20 cellular contexts compared by ENCODE assay signal in the genomic region with DNA sequence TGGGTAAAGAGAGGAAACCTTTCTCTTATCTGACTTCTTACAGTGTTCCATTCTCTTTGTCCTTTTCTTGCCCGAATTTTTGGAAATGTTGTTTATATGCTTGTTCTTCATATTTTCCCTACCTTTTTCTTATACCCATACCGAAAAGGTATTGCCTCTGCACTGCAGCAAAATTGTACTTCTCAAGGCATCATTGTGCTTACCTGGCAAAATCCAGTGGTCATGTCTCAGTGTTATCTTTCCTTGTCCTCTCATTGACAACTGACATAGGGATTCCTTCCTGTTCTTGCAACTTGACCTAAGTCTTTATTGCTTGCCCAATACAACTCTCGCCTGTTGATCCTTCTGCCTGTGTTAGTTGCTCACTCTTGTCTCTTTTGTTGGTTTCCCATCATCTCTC.
DNase-seq lines count a peak whose midpoint lies in the region; ATAC-seq, FAIRE-seq and TF ChIP-seq lines count a peak whose summit lies in the region.
"Had no signal": no experiment of that assay in that cellular context is flagged by ENCODE, and none has a peak within 500 bp of the region (broad histone marks: within the 10 kb centered on the region; RNA-seq: fewer than 3 reads in every experiment).

No MANE protein-coding gene starts in this region.

- H4K91ac ChIP-seq in IMR-90 (ENCODE audit: insufficient read depth, low read depth, low read length) = no peak overlapping the region

- TF ChIP-seq EP300 in HepG2 (IDR thresholded peaks at IDR 0.05; ENCODE audit: low read depth in 2 of 2, low read length in 2 of 2) (no peak), HepG2 (CRISPR knock-in tag; IDR thresholded peaks at IDR 0.05; ENCODE audit: borderline replicate concordance) (no peak)

- CTCF ChIA-PET in HepG2 (lab: Yijun Ruan, JAX; ENCODE audit: low intra/inter-chr PET ratio, low total read pairs) (no interaction called here), IMR-90 (lab: Yijun Ruan, JAX) (no interaction called here)

- H3K4me3 ChIP-seq in HepG2 (replicated peaks in 1 of 3; ENCODE audit: insufficient read depth in 1 of 3, low read depth in 2 of 3, low read length in 3 of 3) (no peak overlapping the region), right lobe of liver (no peak overlapping the region), IMR-90 (ENCODE audit: insufficient read depth, low read depth, low read length) (no peak overlapping the region), left lung (no peak overlapping the region)
- H3K4me3 ChIP-seq: BLaER1 treated with 17β-estradiol and CSF1 and Interleukin-3, amounts not matched to agents 10 nM and 100 nM had no signal

- H3K4me2 ChIP-seq in HepG2 (ENCODE audit: low read depth, low read length) (no peak overlapping the region), IMR-90 (ENCODE audit: low read depth, low read length) (no peak overlapping the region)
- H3K4me2 ChIP-seq: BLaER1 treated with 17β-estradiol and CSF1 and Interleukin-3, amounts not matched to agents 10 nM and 100 nM had no signal

- no peak overlapping the region for H3K18ac ChIP-seq in IMR-90 (ENCODE audit: low read depth, low read length)

- no peak overlapping the region for H3K9ac ChIP-seq in HepG2 (ENCODE audit: insufficient read depth, low read depth, low read length)
- H3K9ac ChIP-seq in IMR-90 (ENCODE audit: low read depth, low read length) = no peak overlapping the region
- H3K9ac ChIP-seq: BLaER1 treated with 17β-estradiol and CSF1 and Interleukin-3, amounts not matched to agents 10 nM and 100 nM had no signal

- H2BK20ac ChIP-seq in IMR-90 (ENCODE audit: low read depth, low read length) = no peak overlapping the region

- no peak for FAIRE-seq in HepG2 (lab: Jason Lieb, UNC)
- FAIRE-seq: A204.1, D721Med, G401.6, GM12891, GM19239 had no signal

- H3K27me3 ChIP-seq in HepG2 (ENCODE audit: control insufficient read depth in 1 of 2, insufficient read depth in 2 of 2, low read length in 2 of 2) (no peaks in the 10 kb centered on the region), right lobe of liver (no peaks in the 10 kb centered on the region), IMR-90 (ENCODE audit: control insufficient read depth, insufficient read depth, low read length) (no peaks in the 10 kb centered on the region), left lung (no peaks in the 10 kb centered on the region)
- H3K27me3 ChIP-seq: BLaER1 treated with 17β-estradiol and CSF1 and Interleukin-3, amounts not matched to agents 10 nM and 100 nM had no signal

- POLR2A ChIA-PET in HepG2 (lab: Yijun Ruan, JAX) = no interaction called here
- POLR2A ChIA-PET in IMR-90 (lab: Charles Lee; ENCODE audit: unreplicated experiment) = no interaction called here

- H3K23ac ChIP-seq in IMR-90 (ENCODE audit: low read depth, low read length) = no peak overlapping the region

- intact Hi-C loops in HepG2 (cut with micrococcal nuclease; ENCODE audit: unreplicated experiment) (no loop called here), right lobe of liver (cut with DNase I) (no loop called here), IMR-90 (cut with micrococcal nuclease) (no loop called here), left lung (cut with DNase I) (no loop called here)

- no peaks in the 10 kb centered on the region for H3K79me1 ChIP-seq in IMR-90 (ENCODE audit: low read depth in 1 of 2, low read length in 2 of 2)

- no peak overlapping the region for H3K4ac ChIP-seq in IMR-90 (ENCODE audit: low read depth, low read length)

- BruUV-seq in HepG2 (replicated peaks; lab: Mats Ljungman, UMichigan) (no TSS peak), IMR-90 (replicated peaks; lab: Mats Ljungman, UMichigan) (no TSS peak)

- no peak for ATAC-seq in HepG2
- no peak for ATAC-seq in right lobe of liver
- ATAC-seq in IMR-90 (ENCODE audit: low read depth) = no peak
- no peak for ATAC-seq in left lung
- ATAC-seq: CD8-positive, alpha-beta T cell had no signal

- H3K9me1 ChIP-seq in IMR-90 (ENCODE audit: insufficient read depth, low read length) = no peaks in the 10 kb centered on the region

- H3K36me3 ChIP-seq in HepG2 (replicated peaks in 1 of 2; ENCODE audit: control insufficient read depth in 1 of 2, insufficient read depth in 2 of 2, low read length in 2 of 2) (no peaks in the 10 kb centered on the region), right lobe of liver (no peaks in the 10 kb centered on the region), IMR-90 (ENCODE audit: control insufficient read depth, insufficient read depth, low read length) (no peaks in the 10 kb centered on the region), left lung (no peaks in the 10 kb centered on the region)
- H3K36me3 ChIP-seq: BLaER1 treated with 17β-estradiol and CSF1 and Interleukin-3, amounts not matched to agents 10 nM and 100 nM had no signal

- TF ChIP-seq POLR2A in HepG2 (IDR thresholded peaks at IDR 0.05; ENCODE audit: insufficient read depth in 1 of 2, low read depth in 2 of 2, low read length in 2 of 2) (no peak), right lobe of liver (IDR thresholded peaks at IDR 0.05) (no peak), IMR-90 (IDR thresholded peaks at IDR 0.05; ENCODE audit: low read depth, low read length) (no peak)

- H3K14ac ChIP-seq in IMR-90 (replicated peaks; ENCODE audit: low read depth, low read length) = no peak overlapping the region

- TF ChIP-seq CTCF in HepG2 (CRISPR knock-in tag; IDR thresholded peaks at IDR 0.05) (no peak), right lobe of liver (IDR thresholded peaks at IDR 0.05) (no peak), IMR-90 (conservative IDR thresholded peaks at IDR 0.05; ENCODE audit: low read depth, low read length) (no peak), left lung (IDR thresholded peaks at IDR 0.05) (no peak)

- H2AK9ac ChIP-seq in IMR-90 (replicated peaks; ENCODE audit: low read depth, low read length, poor library complexity) = no peak overlapping the region

- WGBS in HepG2 (ENCODE audit: low lambda C conversion rate) = 2% methylated on average over 3 of the region's 3 CpGs
- WGBS in right lobe of liver (ENCODE audit: insufficient coverage, low coverage, low lambda C conversion rate, missing lambda C conversion rate) = 71% methylated on average over 3 of the region's 3 CpGs
- WGBS in IMR-90 (ENCODE audit: extremely low coverage in 2 of 2, insufficient read length in 1 of 2), 2 experiments = 86% methylated on average over 1 of the region's 3 CpGs; no CpG with 5 or more reads in 1 of the 2 experiments

- no peak overlapping the region for H4K5ac ChIP-seq in IMR-90 (ENCODE audit: low read depth, low read length)

- H3K27ac ChIP-seq in HepG2 (ENCODE audit: extremely low read length, insufficient read depth, low read length) = no peak overlapping the region
- H3K27ac ChIP-seq in right lobe of liver = no peak overlapping the region
- H3K27ac ChIP-seq in IMR-90 (ENCODE audit: insufficient read depth, low read length) = no peak overlapping the region
- H3K27ac ChIP-seq in left lung = no peak overlapping the region
- H3K27ac ChIP-seq: BLaER1 treated with 17β-estradiol and CSF1 and Interleukin-3, amounts not matched to agents 10 nM and 100 nM; C4-2B had no signal

- H4K20me1 ChIP-seq in HepG2 (ENCODE audit: insufficient read depth, low read length) = no peaks in the 10 kb centered on the region
- no peaks in the 10 kb centered on the region for H4K20me1 ChIP-seq in IMR-90 (ENCODE audit: insufficient read depth, low read length)
- H4K20me1 ChIP-seq: BLaER1 treated with 17β-estradiol and CSF1 and Interleukin-3, amounts not matched to agents 10 nM and 100 nM had no signal

- in situ Hi-C loops in HepG2 (cut with HindIII; ENCODE audit: extremely low pct_ligation_motif_present, low pct_unique_long_range_greater_than_20kb) = no loop called here
- in situ Hi-C loops in IMR-90 (cut with MboI; ENCODE audit: low sequenced_read_pairs) = no loop called here

- H3K79me2 ChIP-seq in HepG2 (ENCODE audit: insufficient read depth, low read length) = no peaks in the 10 kb centered on the region

- H2AK5ac ChIP-seq in IMR-90 (ENCODE audit: low read depth, low read length) = no peak overlapping the region

- no peaks in the 10 kb centered on the region for H3K4me1 ChIP-seq in HepG2 (ENCODE audit: insufficient read depth, low read length)
- no peaks in the 10 kb centered on the region for H3K4me1 ChIP-seq in right lobe of liver
- H3K4me1 ChIP-seq in IMR-90 (ENCODE audit: control insufficient read depth, insufficient read depth, low read length) = no peaks in the 10 kb centered on the region
- H3K4me1 ChIP-seq in left lung = no peaks in the 10 kb centered on the region
- H3K4me1 ChIP-seq: BLaER1 treated with 17β-estradiol and CSF1 and Interleukin-3, amounts not matched to agents 10 nM and 100 nM had no signal

- no peak overlapping the region for H2AFZ ChIP-seq in HepG2 (ENCODE audit: low read length)
- no peak overlapping the region for H2AFZ ChIP-seq in IMR-90 (replicated peaks; ENCODE audit: low read length, poor library complexity)

- no peak overlapping the region for H2BK120ac ChIP-seq in IMR-90 (ENCODE audit: low read depth, low read length)

- H3K56ac ChIP-seq in IMR-90 (ENCODE audit: extremely low read depth, insufficient read depth, low read length) = no peak overlapping the region

- DNase-seq in HepG2 (ENCODE audit: low spot score) (no peak), right lobe of liver (no peak), IMR-90 (no peak), hypothalamus (lab: John Stamatoyannopoulos, UW) (no peak), left lung (no peak)
- DNase-seq: 8988T; AML-193; Calu3; CD4-positive, alpha-beta T cell; CD8-positive, alpha-beta T cell; DMS79 treated with DMSO at 0.1 percent for 48 hours; GF-D8 had no signal

- no peak overlapping the region for H2BK5ac ChIP-seq in IMR-90 (ENCODE audit: low read depth, low read length, poor library complexity, severe bottlenecking)

- dilution Hi-C loops in IMR-90 (cut with HindIII; ENCODE audit: low sequenced_read_pairs, unreplicated experiment) = no loop called here

- H4K8ac ChIP-seq in IMR-90 (ENCODE audit: low read depth in 2 of 2, low read length in 2 of 2) = no peak overlapping the region

- no peak for TF ChIP-seq RAD21 in HepG2 (CRISPR knock-in tag; IDR thresholded peaks at IDR 0.05)
- TF ChIP-seq RAD21 in IMR-90 (IDR thresholded peaks at IDR 0.05; ENCODE audit: low read length) = no peak

- no peak overlapping the region for H2BK15ac ChIP-seq in IMR-90 (ENCODE audit: low read depth, low read length)

- H3K9me3 ChIP-seq in HepG2 (ENCODE audit: low read length) (peaks cover 25% of the 10 kb centered on the region; the same call in 1 of the 2 replicates), right lobe of liver (no peaks in the 10 kb centered on the region), IMR-90 (ENCODE audit: control insufficient read depth, insufficient read depth, low read length) (no peaks in the 10 kb centered on the region; the same call in 1 of the 2 replicates), left lung (no peaks in the 10 kb centered on the region)
- H3K9me3 ChIP-seq: BLaER1 treated with 17β-estradiol and CSF1 and Interleukin-3, amounts not matched to agents 10 nM and 100 nM; Caco-2 had no signal

TF ChIP-seq in HepG2, 621 proteins besides CTCF, POLR2A, EP300 and RAD21 (continues in another document):
- TF ChIP-seq ZNF225 (CRISPR knock-in tag; IDR thresholded peaks at IDR 0.05) (no peak), MAFK (conservative IDR thresholded peaks at IDR 0.05 in 1 of 2, IDR thresholded peaks at IDR 0.05 in 1 of 2; ENCODE audit: low read length in 2 of 2) (peak; percentile 74 to 85)

TF ChIP-seq in IMR-90, 13 proteins besides CTCF, POLR2A, EP300 and RAD21 (continues in another document):
- TF ChIP-seq MAFK (IDR thresholded peaks at IDR 0.05; ENCODE audit: low read depth, low read length) = peak; percentile 23; the same call in 1 of the 2 replicates
- no peak for TF ChIP-seq MAZ (IDR thresholded peaks at IDR 0.05; ENCODE audit: borderline replicate concordance, low read depth, low read length)
